ENCODE assay signal across 1 cellular context in the genomic region with DNA sequence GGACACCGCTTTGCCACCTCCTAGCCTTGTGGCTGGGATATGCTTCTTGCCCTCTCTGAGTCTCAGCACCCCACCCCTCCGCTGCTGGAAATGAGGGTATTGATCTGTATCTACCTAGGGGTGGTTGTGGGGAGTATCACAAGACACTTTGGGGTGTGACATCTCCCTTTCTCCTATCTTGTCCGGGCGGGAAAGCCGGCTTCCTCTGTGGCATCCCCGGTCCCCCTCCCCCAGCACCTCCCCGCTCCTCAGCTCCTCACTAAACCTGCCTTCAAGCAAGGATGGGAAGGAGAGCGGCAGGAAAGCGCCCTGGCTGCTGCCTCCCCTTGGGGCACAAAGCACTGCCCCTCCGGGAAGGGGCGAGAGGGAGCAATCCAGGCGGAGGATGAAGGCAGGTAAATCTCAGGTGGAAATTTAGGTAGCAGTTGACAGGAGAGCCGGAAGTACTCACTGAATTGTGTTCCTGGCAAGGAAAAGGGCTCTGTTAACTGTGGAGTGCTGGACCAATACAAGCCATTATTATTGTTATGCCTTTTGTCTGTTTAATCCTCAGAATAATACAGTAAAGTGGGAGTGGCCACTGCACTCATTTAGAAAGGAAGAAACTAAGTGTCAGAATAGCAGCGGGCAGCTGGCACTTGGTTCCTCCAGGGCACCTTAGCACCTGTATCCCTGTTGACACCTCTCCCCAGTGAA.
TF ChIP-seq lines count a peak whose summit lies in the region.

No MANE protein-coding gene starts in this region.

TF ChIP-seq in WTC11, 78 proteins besides CTCF, POLR2A, EP300 and RAD21 (continued from another document):
- TF ChIP-seq, protein P1, sequence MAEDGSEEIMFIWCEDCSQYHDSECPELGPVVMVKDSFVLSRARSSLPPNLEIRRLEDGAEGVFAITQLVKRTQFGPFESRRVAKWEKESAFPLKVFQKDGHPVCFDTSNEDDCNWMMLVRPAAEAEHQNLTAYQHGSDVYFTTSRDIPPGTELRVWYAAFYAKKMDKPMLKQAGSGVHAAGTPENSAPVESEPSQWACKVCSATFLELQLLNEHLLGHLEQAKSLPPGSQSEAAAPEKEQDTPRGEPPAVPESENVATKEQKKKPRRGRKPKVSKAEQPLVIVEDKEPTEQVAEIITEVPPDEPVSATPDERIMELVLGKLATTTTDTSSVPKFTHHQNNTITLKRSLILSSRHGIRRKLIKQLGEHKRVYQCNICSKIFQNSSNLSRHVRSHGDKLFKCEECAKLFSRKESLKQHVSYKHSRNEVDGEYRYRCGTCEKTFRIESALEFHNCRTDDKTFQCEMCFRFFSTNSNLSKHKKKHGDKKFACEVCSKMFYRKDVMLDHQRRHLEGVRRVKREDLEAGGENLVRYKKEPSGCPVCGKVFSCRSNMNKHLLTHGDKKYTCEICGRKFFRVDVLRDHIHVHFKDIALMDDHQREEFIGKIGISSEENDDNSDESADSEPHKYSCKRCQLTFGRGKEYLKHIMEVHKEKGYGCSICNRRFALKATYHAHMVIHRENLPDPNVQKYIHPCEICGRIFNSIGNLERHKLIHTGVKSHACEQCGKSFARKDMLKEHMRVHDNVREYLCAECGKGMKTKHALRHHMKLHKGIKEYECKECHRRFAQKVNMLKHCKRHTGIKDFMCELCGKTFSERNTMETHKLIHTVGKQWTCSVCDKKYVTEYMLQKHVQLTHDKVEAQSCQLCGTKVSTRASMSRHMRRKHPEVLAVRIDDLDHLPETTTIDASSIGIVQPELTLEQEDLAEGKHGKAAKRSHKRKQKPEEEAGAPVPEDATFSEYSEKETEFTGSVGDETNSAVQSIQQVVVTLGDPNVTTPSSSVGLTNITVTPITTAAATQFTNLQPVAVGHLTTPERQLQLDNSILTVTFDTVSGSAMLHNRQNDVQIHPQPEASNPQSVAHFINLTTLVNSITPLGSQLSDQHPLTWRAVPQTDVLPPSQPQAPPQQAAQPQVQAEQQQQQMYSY (CRISPR knock-in tag; IDR thresholded peaks at IDR 0.05): no peak
- TF ChIP-seq, protein P2, sequence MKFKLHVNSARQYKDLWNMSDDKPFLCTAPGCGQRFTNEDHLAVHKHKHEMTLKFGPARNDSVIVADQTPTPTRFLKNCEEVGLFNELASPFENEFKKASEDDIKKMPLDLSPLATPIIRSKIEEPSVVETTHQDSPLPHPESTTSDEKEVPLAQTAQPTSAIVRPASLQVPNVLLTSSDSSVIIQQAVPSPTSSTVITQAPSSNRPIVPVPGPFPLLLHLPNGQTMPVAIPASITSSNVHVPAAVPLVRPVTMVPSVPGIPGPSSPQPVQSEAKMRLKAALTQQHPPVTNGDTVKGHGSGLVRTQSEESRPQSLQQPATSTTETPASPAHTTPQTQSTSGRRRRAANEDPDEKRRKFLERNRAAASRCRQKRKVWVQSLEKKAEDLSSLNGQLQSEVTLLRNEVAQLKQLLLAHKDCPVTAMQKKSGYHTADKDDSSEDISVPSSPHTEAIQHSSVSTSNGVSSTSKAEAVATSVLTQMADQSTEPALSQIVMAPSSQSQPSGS (CRISPR knock-in tag; IDR thresholded peaks at IDR 0.05; ENCODE audit: borderline replicate concordance, low read depth): no peak
- TF ChIP-seq TEAD1 (CRISPR knock-in tag; IDR thresholded peaks at IDR 0.05) (no peak), GTF2I (CRISPR knock-in tag; conservative IDR thresholded peaks at IDR 0.05) (no peak), HMGA2 (CRISPR knock-in tag; IDR thresholded peaks at IDR 0.05) (no peak), FOXP1 (CRISPR knock-in tag; IDR thresholded peaks at IDR 0.05; ENCODE audit: borderline replicate concordance) (no peak), NR2C2 (CRISPR knock-in tag; IDR thresholded peaks at IDR 0.05) (no peak), MYBL2 (CRISPR knock-in tag; IDR thresholded peaks at IDR 0.05) (no peak), TP53 (CRISPR knock-in tag; IDR thresholded peaks at IDR 0.05) (no peak)
- TF ChIP-seq, protein P3, sequence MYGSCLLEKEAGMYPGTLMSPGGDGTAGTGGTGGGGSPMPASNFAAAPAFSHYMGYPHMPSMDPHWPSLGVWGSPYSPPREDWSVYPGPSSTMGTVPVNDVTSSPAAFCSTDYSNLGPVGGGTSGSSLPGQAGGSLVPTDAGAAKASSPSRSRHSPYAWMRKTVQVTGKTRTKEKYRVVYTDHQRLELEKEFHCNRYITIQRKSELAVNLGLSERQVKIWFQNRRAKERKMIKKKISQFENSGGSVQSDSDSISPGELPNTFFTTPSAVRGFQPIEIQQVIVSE (CRISPR knock-in tag; IDR thresholded peaks at IDR 0.05; ENCODE audit: borderline replicate concordance): no peak
- TF ChIP-seq, protein P4, sequence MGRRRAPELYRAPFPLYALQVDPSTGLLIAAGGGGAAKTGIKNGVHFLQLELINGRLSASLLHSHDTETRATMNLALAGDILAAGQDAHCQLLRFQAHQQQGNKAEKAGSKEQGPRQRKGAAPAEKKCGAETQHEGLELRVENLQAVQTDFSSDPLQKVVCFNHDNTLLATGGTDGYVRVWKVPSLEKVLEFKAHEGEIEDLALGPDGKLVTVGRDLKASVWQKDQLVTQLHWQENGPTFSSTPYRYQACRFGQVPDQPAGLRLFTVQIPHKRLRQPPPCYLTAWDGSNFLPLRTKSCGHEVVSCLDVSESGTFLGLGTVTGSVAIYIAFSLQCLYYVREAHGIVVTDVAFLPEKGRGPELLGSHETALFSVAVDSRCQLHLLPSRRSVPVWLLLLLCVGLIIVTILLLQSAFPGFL (CRISPR knock-in tag; IDR thresholded peaks at IDR 0.05; ENCODE audit: borderline replicate concordance): no peak
- TF ChIP-seq, protein P5, sequence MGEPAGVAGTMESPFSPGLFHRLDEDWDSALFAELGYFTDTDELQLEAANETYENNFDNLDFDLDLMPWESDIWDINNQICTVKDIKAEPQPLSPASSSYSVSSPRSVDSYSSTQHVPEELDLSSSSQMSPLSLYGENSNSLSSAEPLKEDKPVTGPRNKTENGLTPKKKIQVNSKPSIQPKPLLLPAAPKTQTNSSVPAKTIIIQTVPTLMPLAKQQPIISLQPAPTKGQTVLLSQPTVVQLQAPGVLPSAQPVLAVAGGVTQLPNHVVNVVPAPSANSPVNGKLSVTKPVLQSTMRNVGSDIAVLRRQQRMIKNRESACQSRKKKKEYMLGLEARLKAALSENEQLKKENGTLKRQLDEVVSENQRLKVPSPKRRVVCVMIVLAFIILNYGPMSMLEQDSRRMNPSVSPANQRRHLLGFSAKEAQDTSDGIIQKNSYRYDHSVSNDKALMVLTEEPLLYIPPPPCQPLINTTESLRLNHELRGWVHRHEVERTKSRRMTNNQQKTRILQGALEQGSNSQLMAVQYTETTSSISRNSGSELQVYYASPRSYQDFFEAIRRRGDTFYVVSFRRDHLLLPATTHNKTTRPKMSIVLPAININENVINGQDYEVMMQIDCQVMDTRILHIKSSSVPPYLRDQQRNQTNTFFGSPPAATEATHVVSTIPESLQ (CRISPR knock-in tag; IDR thresholded peaks at IDR 0.05): no peak
- TF ChIP-seq, protein P6, sequence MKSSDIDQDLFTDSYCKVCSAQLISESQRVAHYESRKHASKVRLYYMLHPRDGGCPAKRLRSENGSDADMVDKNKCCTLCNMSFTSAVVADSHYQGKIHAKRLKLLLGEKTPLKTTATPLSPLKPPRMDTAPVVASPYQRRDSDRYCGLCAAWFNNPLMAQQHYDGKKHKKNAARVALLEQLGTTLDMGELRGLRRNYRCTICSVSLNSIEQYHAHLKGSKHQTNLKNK (CRISPR knock-in tag; IDR thresholded peaks at IDR 0.05): no peak
